ENCODE assay signal across 10 cellular contexts in genomic region chr1:19606817-19607706, GRCh38. TPM values are rescaled to one million over a fixed set of nuclear protein-coding genes. Genes with fewer than 3 reads are reported as not detected.
A peak's percentile ranks its signal among the peaks of the same experiment; 100 is the strongest.
DNase-seq lines count a peak whose midpoint lies in the region; ATAC-seq and TF ChIP-seq lines count a peak whose summit lies in the region.
"Had no signal": no experiment of that assay in that cellular context is flagged by ENCODE, and none has a peak within 500 bp of the region (broad histone marks: within the 10 kb centered on the region; RNA-seq: fewer than 3 reads in every experiment).

No MANE protein-coding gene starts in this region.

- BruUV-seq in MCF 10A (replicated peaks; lab: Mats Ljungman, UMichigan), result no TSS peak
- no TSS peak for BruUV-seq in mammary epithelial cell (replicated peaks; lab: Mats Ljungman, UMichigan)

- POLR2A ChIA-PET in MCF 10A (lab: Yijun Ruan, JAX), result interaction anchor here (0.9 to 2.0 kb wide), 6 partner anchors 9 to 42 kb away, joined by 3 to 12 read pairs (median 5); a partner anchor contains a TSS

- ATAC-seq in left lobe of liver, result peak; percentile 80

- dilution Hi-C loops in mammary epithelial cell (cut with HindIII; ENCODE audit: low sequenced_read_pairs), result no loop called here

- no peak overlapping the region for H3K9ac ChIP-seq in mammary epithelial cell (ENCODE audit: insufficient read depth, low read length)

- no peaks in the 10 kb centered on the region for H3K4me1 ChIP-seq in mammary epithelial cell (ENCODE audit: insufficient read depth, low read length)
- H3K4me1 ChIP-seq in urinary bladder (ENCODE audit: insufficient read depth), result peaks cover 3% of the 10 kb centered on the region

- no peak overlapping the region for H3K4me2 ChIP-seq in mammary epithelial cell (ENCODE audit: insufficient read depth, low read depth, low read length)

- H2AFZ ChIP-seq in mammary epithelial cell (ENCODE audit: low read depth, low read length), result no peak overlapping the region

- 95% methylated on average over 5 of the region's 5 CpGs for WGBS in mammary epithelial cell (ENCODE audit: low coverage, missing lambda C conversion rate)
- WGBS in urinary bladder, result 39% methylated on average over 5 of the region's 5 CpGs

- intact Hi-C loops in MCF 10A (cut with micrococcal nuclease), result no loop called here
- intact Hi-C loops in mammary epithelial cell (cut with micrococcal nuclease), result no loop called here

- H3K79me2 ChIP-seq in mammary epithelial cell (ENCODE audit: insufficient read depth, low read length), result peaks cover 99% of the 10 kb centered on the region

- DNase-seq in MCF 10A (ENCODE audit: unreplicated experiment), result no peak
- no peak for DNase-seq in mammary epithelial cell
- DNase-seq in activated gamma-delta T cell treated with anti-CD3 and anti-CD28 coated beads, Interleukin-2, amount 50 U/mL, for 16 hours (ENCODE audit: low read depth), result peak; percentile 9
- no peak for DNase-seq in left lobe of liver (ENCODE audit: low spot score)
- DNase-seq in hypothalamus (lab: John Stamatoyannopoulos, UW), result no peak
- DNase-seq in UCSD-AML1 (lab: John Stamatoyannopoulos, UW; ENCODE audit: unreplicated experiment), result no peak
- no peak for DNase-seq in DMS 273 (lab: John Stamatoyannopoulos, UW; ENCODE audit: unreplicated experiment)
- DNase-seq: AML-193 had no signal

- H4K20me1 ChIP-seq in mammary epithelial cell (ENCODE audit: insufficient read depth, low read length), result peaks cover 14% of the 10 kb centered on the region

- H3K27ac ChIP-seq in mammary epithelial cell (ENCODE audit: insufficient read depth, low read depth, low read length) (no peak overlapping the region), urinary bladder (ENCODE audit: low read depth) (peak overlapping the region; percentile 23)

- CTCF ChIA-PET in MCF 10A (lab: Yijun Ruan, JAX) (interaction anchor here (1.3 kb wide), 1 partner anchor 216 kb away, joined by 3 read pairs; no protein-coding TSS in a partner anchor), mammary epithelial cell (lab: Charles Lee; ENCODE audit: low non-redundant PET) (no interaction called here)

- TF ChIP-seq CTCF in MCF 10A (IDR thresholded peaks at IDR 0.05; ENCODE audit: unreplicated experiment), result no peak
- no peak for TF ChIP-seq CTCF in mammary epithelial cell (conservative IDR thresholded peaks at IDR 0.05 in 1 of 2, IDR thresholded peaks at IDR 0.05 in 1 of 2; ENCODE audit: extremely low read depth in 1 of 2, insufficient read depth in 1 of 2, low read depth in 1 of 2, low read length in 2 of 2)

- H3K9me3 Mint-ChIP-seq in MCF 10A (ENCODE audit: unreplicated experiment), result no peaks in the 10 kb centered on the region

- H3K27ac Mint-ChIP-seq in MCF 10A (ENCODE audit: low read depth, unreplicated experiment), result peak overlapping the region; percentile 61

- no peak overlapping the region for H3K4me3 Mint-ChIP-seq in MCF 10A (ENCODE audit: unreplicated experiment)

- H3K36me3 ChIP-seq in mammary epithelial cell (ENCODE audit: insufficient read depth, low read length) (peaks cover 6% of the 10 kb centered on the region), urinary bladder (ENCODE audit: insufficient read depth) (no peaks in the 10 kb centered on the region)

- H3K4me3 ChIP-seq in mammary epithelial cell (replicated peaks in 1 of 3; ENCODE audit: insufficient read depth in 1 of 3, low read depth in 2 of 3, low read length in 3 of 3) (no peak overlapping the region), urinary bladder (ENCODE audit: low read depth, low read length) (no peak overlapping the region)

- peaks cover 23% of the 10 kb centered on the region for H3K36me3 Mint-ChIP-seq in MCF 10A (ENCODE audit: insufficient read depth, unreplicated experiment)

- H3K9me3 ChIP-seq in mammary epithelial cell (replicated peaks; ENCODE audit: insufficient read depth, low read length), result no peaks in the 10 kb centered on the region

- H3K4me1 Mint-ChIP-seq in MCF 10A (ENCODE audit: insufficient read depth, unreplicated experiment), result peaks cover 19% of the 10 kb centered on the region

- no peaks in the 10 kb centered on the region for H3K27me3 Mint-ChIP-seq in MCF 10A (ENCODE audit: insufficient read depth, unreplicated experiment)

- in situ Hi-C loops in mammary epithelial cell (cut with MboI; ENCODE audit: low sequenced_read_pairs in 2 of 2), result no loop called here

- H3K27me3 ChIP-seq in mammary epithelial cell (ENCODE audit: insufficient read depth, low read length), result no peaks in the 10 kb centered on the region

RNA-seq across cellular contexts. Expression of gene NBL1, which starts 37.0 kb away (rescaled TPM):
- total RNA-seq in MCF 10A (2022) (70.4 and 73.3 TPM in 2 replicates), mammary epithelial cell (100 to 1,000 TPM in 1 of 2 donors, 10 to 100 TPM in 1; 49.7 to 132 TPM), left lobe of liver (2.5 TPM), urinary bladder (59.3 TPM)
- polyA plus RNA-seq in mammary epithelial cell (108 TPM), urinary bladder (374 TPM)
- 169 TPM for polyA minus RNA-seq in mammary epithelial cell

RNA-seq across cellular contexts. Expression of gene HTR6, which starts 57.6 kb away (rescaled TPM):
- not detected in 2 replicates for total RNA-seq in MCF 10A (2022)
- total RNA-seq in mammary epithelial cell, result not detected
- not detected for polyA plus RNA-seq in mammary epithelial cell
- polyA minus RNA-seq in mammary epithelial cell, result not detected
- total RNA-seq in left lobe of liver, result not detected
- not detected for total RNA-seq in urinary bladder
- not detected for polyA plus RNA-seq in urinary bladder
- total RNA-seq: LHCN-M2 had no signal

Comparison
In these comparisons a context has a peak if more than half of its experiments do, and no peak if none do; other contexts are left out.
1. RNA of gene NBL1, which starts 37.0 kb away (total RNA-seq): 49.7 to 132 TPM in mammary epithelial cell, 70.4 to 73.3 TPM in MCF 10A and 59.3 TPM in urinary bladder (single experiment); 2.5 TPM in left lobe of liver (single experiment); every median in the first group is over 10 times any median in the second.